ENCODE assay signal across 8 cellular contexts in genomic region chr5:55534436-55535198, GRCh38. TPM values are rescaled to one million over a fixed set of nuclear protein-coding genes. Genes with fewer than 3 reads are reported as not detected.
A peak's percentile ranks its signal among the peaks of the same experiment; 100 is the strongest.
DNase-seq lines count a peak whose midpoint lies in the region; ATAC-seq and TF ChIP-seq lines count a peak whose summit lies in the region.

Gene PLPP1, minus strand, starts transcription at chr5:55534964. Its CDS starts 335 bp downstream, at chr5:55534629.

- peak within 1 kb of the TSS; percentile 94 for H3K4me3 ChIP-seq in fibroblast of the aortic adventitia (ENCODE audit: low read depth, low read length)

- H3K4me3 Mint-ChIP-seq in nephron progenitor cell = peak within 1 kb of the TSS; percentile 92
- H3K4me3 Mint-ChIP-seq in stimulated activated naive CD8-positive, alpha-beta T cell treated with anti-CD3 and anti-CD28 coated beads, Interleukin-15, amount 100 ng/mL, for 72 hours = peak within 1 kb of the TSS; percentile 88 to 95

- H3K9me3 Mint-ChIP-seq in nephron progenitor cell = no peaks in the 10 kb centered on the region
- no peaks in the 10 kb centered on the region for H3K9me3 Mint-ChIP-seq in stimulated activated naive CD8-positive, alpha-beta T cell treated with anti-CD3 and anti-CD28 coated beads, Interleukin-15, amount 100 ng/mL, for 72 hours

- no peak for TF ChIP-seq CTCF in fibroblast of the aortic adventitia (IDR thresholded peaks at IDR 0.05; ENCODE audit: insufficient read depth, low read length)
- TF ChIP-seq CTCF in nephron progenitor cell (IDR thresholded peaks at IDR 0.05) = no peak

- peak within 1 kb of the TSS; percentile 96 for H3K27ac Mint-ChIP-seq in nephron progenitor cell
- H3K27ac Mint-ChIP-seq in stimulated activated naive CD8-positive, alpha-beta T cell treated with anti-CD3 and anti-CD28 coated beads, Interleukin-15, amount 100 ng/mL, for 72 hours = peak within 1 kb of the TSS; percentile 74 to 95

- peak; percentile 80 for ATAC-seq in GM21619 (IDR thresholded peaks at IDR 0.05; ENCODE audit: unreplicated experiment)
- peak; percentile 89 for ATAC-seq in stimulated activated naive CD8-positive, alpha-beta T cell treated with anti-CD3 and anti-CD28 coated beads, Interleukin-15, amount 100 ng/mL, for 72 hours

- in situ Hi-C loops in KBM-7 (cut with MboI; ENCODE audit: low pct_unique_long_range_greater_than_20kb, low sequenced_read_pairs) = no loop called here

- no peaks in the 10 kb centered on the region for H3K27me3 Mint-ChIP-seq in nephron progenitor cell (ENCODE audit: low read depth, poor library complexity)
- no peaks in the 10 kb centered on the region for H3K27me3 Mint-ChIP-seq in stimulated activated naive CD8-positive, alpha-beta T cell treated with anti-CD3 and anti-CD28 coated beads, Interleukin-15, amount 100 ng/mL, for 72 hours

- peak; percentile 59; the same call in 1 of the 2 replicates for TF ChIP-seq POLR2A in Raji (IDR thresholded peaks at IDR 0.05; ENCODE audit: insufficient read depth, low read depth, low read length)

- H3K4me1 Mint-ChIP-seq in nephron progenitor cell = peaks cover 36% of the 10 kb centered on the region
- H3K4me1 Mint-ChIP-seq in stimulated activated naive CD8-positive, alpha-beta T cell treated with anti-CD3 and anti-CD28 coated beads, Interleukin-15, amount 100 ng/mL, for 72 hours = peaks cover 57% of the 10 kb centered on the region

- H3K36me3 Mint-ChIP-seq in nephron progenitor cell (ENCODE audit: low read depth) = peaks cover 19% of the 10 kb centered on the region

- peak; percentile 53 for DNase-seq in DMS79 treated with DMSO at 0.1 percent for 48 hours (lab: John Stamatoyannopoulos, UW)
- DNase-seq in KBM-7 = peak; percentile 88
- DNase-seq in activated effector memory CD4-positive, alpha-beta T cell treated with anti-CD3 and anti-CD28 coated beads, Interleukin-2, amount 50 U/mL, for 16 hours = peak; percentile 94
- DNase-seq in fibroblast of the aortic adventitia (ENCODE audit: low read depth) = peak; percentile 81
- DNase-seq in nephron progenitor cell = peak; percentile 94
- DNase-seq in stimulated activated naive CD8-positive, alpha-beta T cell treated with anti-CD3 and anti-CD28 coated beads, Interleukin-15, amount 100 ng/mL, for 72 hours = peak; percentile 89

RNA-seq across cellular contexts. Expression of gene PLPP1, which starts in this region (rescaled TPM):
- 71.8 and 254 TPM in 2 replicates for total RNA-seq in fibroblast of the aortic adventitia (ENCODE audit: low replicate concordance)

Comparison
In these comparisons a context has a peak if more than half of its experiments do, and no peak if none do; other contexts are left out.
1. Peak in every context shown above with its lines: DNase-seq, ATAC-seq and H3K4me3 ChIP-seq.